ENCODE assay signal across 12 cellular contexts in genomic region chr1:5646486-5646885, GRCh38.
"Had no signal": no experiment of that assay in that cellular context is flagged by ENCODE, and none has a peak within 500 bp of the region (broad histone marks: within the 10 kb centered on the region; RNA-seq: fewer than 3 reads in every experiment).

No MANE protein-coding gene starts in this region.

- H3K4me1 Mint-ChIP-seq: activated naive CD8-positive, alpha-beta T cell treated with anti-CD3 and anti-CD28 coated beads, Interleukin-2, amount 50 U/mL, for 24 hours had no signal

- H3K36me3 ChIP-seq: ascending aorta, left ventricle myocardium inferior, upper lobe of left lung had no signal

- H3K9me3 Mint-ChIP-seq: activated naive CD8-positive, alpha-beta T cell treated with anti-CD3 and anti-CD28 coated beads, Interleukin-2, amount 50 U/mL, for 24 hours had no signal

- H3K4me3 Mint-ChIP-seq: activated naive CD8-positive, alpha-beta T cell treated with anti-CD3 and anti-CD28 coated beads, Interleukin-2, amount 50 U/mL, for 24 hours had no signal

- H3K27ac Mint-ChIP-seq: activated naive CD8-positive, alpha-beta T cell treated with anti-CD3 and anti-CD28 coated beads, Interleukin-2, amount 50 U/mL, for 24 hours had no signal

- H3K27ac ChIP-seq: ascending aorta, foreskin keratinocyte, left ventricle myocardium inferior, psoas muscle, upper lobe of left lung had no signal

- H3K9me3 ChIP-seq: ascending aorta, psoas muscle had no signal

- H3K27me3 ChIP-seq: ascending aorta, foreskin keratinocyte, upper lobe of left lung had no signal

- H3K4me3 ChIP-seq: ascending aorta, left ventricle myocardium inferior, psoas muscle, upper lobe of left lung had no signal

- H3K4me1 ChIP-seq: ascending aorta, left ventricle myocardium inferior, psoas muscle, upper lobe of left lung had no signal

- DNase-seq: activated naive CD4-positive, alpha-beta T cell treated with Interleukin-2 at 50 U/mL for 16 hours; activated naive CD8-positive, alpha-beta T cell treated with anti-CD3 and anti-CD28 coated beads, Interleukin-2, amount 50 U/mL, for 24 hours; foreskin keratinocyte; left ventricle myocardium inferior; mesenchymal stem cell; nucleus accumbens; psoas muscle; stimulated activated CD4-positive, alpha-beta T cell treated with anti-CD3 and anti-CD28 coated beads, Interleukin-4, amount 100 ng/mL, for 1 hour; stimulated activated CD8-positive, alpha-beta memory T cell treated with anti-CD3 and anti-CD28 coated beads, Interleukin-4, amount 100 ng/mL, for 48 hours; stimulated activated naive CD8-positive, alpha-beta T cell treated with anti-CD3 and anti-CD28 coated beads, Interleukin-15, Interleukin-2, amounts not matched to agents 100 U/mL and 50 U/mL, for 24 hours; upper lobe of left lung had no signal
